Comparison of ENCODE assay signal across 16 cellular contexts in genomic region chr9:134182554-134183219, GRCh38. TPM values are rescaled to one million over a fixed set of nuclear protein-coding genes. Genes with fewer than 3 reads are reported as not detected.
DNase-seq lines count a peak whose midpoint lies in the region; ATAC-seq, FAIRE-seq and TF ChIP-seq lines count a peak whose summit lies in the region.
"Had no signal": no experiment of that assay in that cellular context is flagged by ENCODE, and none has a peak within 500 bp of the region (broad histone marks: within the 10 kb centered on the region; RNA-seq: fewer than 3 reads in every experiment).

No MANE protein-coding gene starts in this region.

- FAIRE-seq in GM12878 (lab: Jason Lieb, UNC), result no peak
- FAIRE-seq: G401.6 had no signal

- H3K4me3 ChIP-seq in GM12878, result no peak overlapping the region
- H3K4me3 ChIP-seq: GM23338, suprapubic skin had no signal

- 71% methylated on average over 4 of the region's 4 CpGs for WGBS in GM12878 (ENCODE audit: insufficient coverage, insufficient replicate concordance, low lambda C conversion rate, missing lambda C conversion rate)

- H3K27me3 Mint-ChIP-seq in activated naive CD4-positive, alpha-beta T cell treated with anti-CD3 and anti-CD28 coated beads, Interleukin-2, amount 10 ng/mL, durations not matched to agents 7 days and 5 days, result peaks cover 41% of the 10 kb centered on the region
- H3K27me3 Mint-ChIP-seq in stimulated activated memory B cell treated with anti-CD40 and anti-IgM and Interleukin-4, amounts not matched to agents 10 μg/mL and 1 μg/mL and 100 μg/mL, for 72 hours, result peaks cover 55% of the 10 kb centered on the region

- H3K36me3 ChIP-seq in GM12878 (ENCODE audit: control insufficient read depth in 2 of 2, insufficient read depth in 2 of 2, low read length in 1 of 2), result no peaks in the 10 kb centered on the region
- H3K36me3 ChIP-seq: suprapubic skin had no signal

- peaks cover 7% of the 10 kb centered on the region for H3K9me3 Mint-ChIP-seq in activated naive CD4-positive, alpha-beta T cell treated with anti-CD3 and anti-CD28 coated beads, Interleukin-2, amount 10 ng/mL, durations not matched to agents 7 days and 5 days
- peaks cover 4% of the 10 kb centered on the region for H3K9me3 Mint-ChIP-seq in stimulated activated memory B cell treated with anti-CD40 and anti-IgM and Interleukin-4, amounts not matched to agents 10 μg/mL and 1 μg/mL and 100 μg/mL, for 72 hours

- RAD21 ChIA-PET in GM12878 (lab: Charles Lee; ENCODE audit: unreplicated experiment), result no interaction called here

- peaks cover 42% of the 10 kb centered on the region for H3K4me1 Mint-ChIP-seq in activated naive CD4-positive, alpha-beta T cell treated with anti-CD3 and anti-CD28 coated beads, Interleukin-2, amount 10 ng/mL, durations not matched to agents 7 days and 5 days
- H3K4me1 Mint-ChIP-seq in stimulated activated memory B cell treated with anti-CD40 and anti-IgM and Interleukin-4, amounts not matched to agents 10 μg/mL and 1 μg/mL and 100 μg/mL, for 72 hours, result peaks cover 22% of the 10 kb centered on the region
- H3K4me1 Mint-ChIP-seq: GM23338 had no signal

- in situ Hi-C loops in GM12878 (cut with MboI), result no loop called here

- CTCF ChIA-PET in activated naive CD4-positive, alpha-beta T cell treated with anti-CD3 and anti-CD28 coated beads, Interleukin-2, amount 10 ng/mL, durations not matched to agents 7 days and 5 days (lab: Charles Lee), result no interaction called here
- CTCF ChIA-PET in GM12878 (lab: Yijun Ruan, JAX), result no interaction called here

- SMC1A ChIA-PET in GM12878 (lab: Charles Lee; ENCODE audit: uncharacterized antibody, unreplicated experiment), result no interaction called here

- BruUV-seq in GM12878 (replicated peaks; lab: Mats Ljungman, UMichigan), result no TSS peak

- peak overlapping the region; percentile 88 for H3K27ac Mint-ChIP-seq in activated naive CD4-positive, alpha-beta T cell treated with anti-CD3 and anti-CD28 coated beads, Interleukin-2, amount 10 ng/mL, durations not matched to agents 7 days and 5 days
- no peak overlapping the region for H3K27ac Mint-ChIP-seq in stimulated activated memory B cell treated with anti-CD40 and anti-IgM and Interleukin-4, amounts not matched to agents 10 μg/mL and 1 μg/mL and 100 μg/mL, for 72 hours
- H3K27ac Mint-ChIP-seq: GM23338 had no signal

- H4K20me1 ChIP-seq in GM12878 (ENCODE audit: control insufficient read depth, insufficient read depth), result no peaks in the 10 kb centered on the region

- no peak overlapping the region for H3K27ac ChIP-seq in GM12878 (ENCODE audit: control insufficient read depth, insufficient read depth)
- H3K27ac ChIP-seq: suprapubic skin had no signal

- TF ChIP-seq EP300 in GM12878 (IDR thresholded peaks at IDR 0.05; ENCODE audit: borderline replicate concordance in 1 of 2, control insufficient read depth in 1 of 2, low read depth in 2 of 2, low read length in 2 of 2), result no peak

- H3K4me1 ChIP-seq in GM12878 (ENCODE audit: control insufficient read depth, insufficient read depth, low read length), result peaks cover 13% of the 10 kb centered on the region

- no peak overlapping the region for H3K9ac ChIP-seq in GM12878 (ENCODE audit: control insufficient read depth, insufficient read depth, low read length)

- H3K9me3 ChIP-seq in GM12878 (replicated peaks; ENCODE audit: control insufficient read depth, insufficient read depth, low read length), result no peaks in the 10 kb centered on the region
- H3K9me3 ChIP-seq: suprapubic skin had no signal

- no peaks in the 10 kb centered on the region; a peak in 1 of 4 replicates for H3K27me3 ChIP-seq in GM12878 (replicated peaks in 1 of 2; ENCODE audit: control insufficient read depth in 2 of 2, insufficient read depth in 2 of 2, low read length in 1 of 2)

- no peak overlapping the region for H3K4me2 ChIP-seq in GM12878 (ENCODE audit: control insufficient read depth, insufficient read depth)
- H3K4me2 ChIP-seq: GM23338 had no signal

- no peak for ATAC-seq in GM12878
- no peak for ATAC-seq in left lobe of liver
- ATAC-seq in stimulated activated memory B cell treated with anti-CD40 and anti-IgM and Interleukin-4, amounts not matched to agents 10 μg/mL and 1 μg/mL and 100 μg/mL, for 72 hours, result peak; percentile 59
- ATAC-seq in GM21528 (IDR thresholded peaks at IDR 0.05; ENCODE audit: low FRiP score, unreplicated experiment), result no peak
- ATAC-seq: GM23338 had no signal

- TF ChIP-seq RAD21 in GM12878 (IDR thresholded peaks at IDR 0.05; ENCODE audit: insufficient read depth, low read depth, low read length), result no peak

- TF ChIP-seq POLR2A in GM12878 (IDR thresholded peaks at IDR 0.05; ENCODE audit: low read depth, low read length), result no peak

- peaks cover 3% of the 10 kb centered on the region for H3K36me3 Mint-ChIP-seq in activated naive CD4-positive, alpha-beta T cell treated with anti-CD3 and anti-CD28 coated beads, Interleukin-2, amount 10 ng/mL, durations not matched to agents 7 days and 5 days
- no peaks in the 10 kb centered on the region for H3K36me3 Mint-ChIP-seq in stimulated activated memory B cell treated with anti-CD40 and anti-IgM and Interleukin-4, amounts not matched to agents 10 μg/mL and 1 μg/mL and 100 μg/mL, for 72 hours

- intact Hi-C loops in GM12878 (cut with micrococcal nuclease; ENCODE audit: unreplicated experiment), result no loop called here

- POLR2A ChIA-PET in GM12878 (lab: Charles Lee), result no interaction called here

- no peak overlapping the region for H2AFZ ChIP-seq in GM12878 (ENCODE audit: control insufficient read depth, low read depth, low read length)
- H2AFZ ChIP-seq: GM23338 had no signal

- H3K79me2 ChIP-seq in GM12878 (ENCODE audit: control insufficient read depth, insufficient read depth, low read length), result no peaks in the 10 kb centered on the region

- TF ChIP-seq CTCF in GM12878 (IDR thresholded peaks at IDR 0.05 in 2 of 3, conservative IDR thresholded peaks at IDR 0.05 in 1 of 3; ENCODE audit: control insufficient read depth in 2 of 3, extremely low read depth in 1 of 3, insufficient read depth in 1 of 3, low read depth in 3 of 3, low read length in 3 of 3), result no peak

- DNase-seq in activated naive CD4-positive, alpha-beta T cell treated with anti-CD3 and anti-CD28 coated beads, Interleukin-2, amount 10 ng/mL, durations not matched to agents 7 days and 5 days, result no peak
- DNase-seq in activated naive CD4-positive, alpha-beta T cell treated with Interleukin-2 at 50 U/mL for 16 hours, result no peak
- DNase-seq in GM12878 (ENCODE audit: low read depth, low spot score) (no peak), left lobe of liver (ENCODE audit: low spot score) (peak; percentile 41), H4 (ENCODE audit: low spot score) (no peak), midbrain (lab: John Stamatoyannopoulos, UW) (no peak)
- DNase-seq: cerebellar nuclear complex; foreskin fibroblast; left cardiac atrium; NCI-H187 treated with DMSO at 0.1 percent for 48 hours; stimulated activated CD4-positive, alpha-beta T cell treated with anti-CD3 and anti-CD28 coated beads, Interleukin-4, amount 100 ng/mL, for 4 hours had no signal

- peak overlapping the region; percentile 9 for H3K4me3 Mint-ChIP-seq in activated naive CD4-positive, alpha-beta T cell treated with anti-CD3 and anti-CD28 coated beads, Interleukin-2, amount 10 ng/mL, durations not matched to agents 7 days and 5 days
- H3K4me3 Mint-ChIP-seq in stimulated activated memory B cell treated with anti-CD40 and anti-IgM and Interleukin-4, amounts not matched to agents 10 μg/mL and 1 μg/mL and 100 μg/mL, for 72 hours, result no peak overlapping the region
- H3K4me3 Mint-ChIP-seq: GM23338 had no signal

TF ChIP-seq in GM12878, 131 proteins besides CTCF, POLR2A, EP300 and RAD21 (continues in another document):
- TF ChIP-seq HDGF (IDR thresholded peaks at IDR 0.05) (peak; percentile 99), BHLHE40 (IDR thresholded peaks at IDR 0.05; ENCODE audit: borderline replicate concordance in 1 of 2, low read depth in 2 of 2, low read length in 1 of 2) (peak in 1 of 2 experiments; percentile 38; a peak in 2 of 4 replicates)

RNA-seq across cellular contexts. Expression of gene RNU6ATAC, which starts 18.3 kb away (rescaled TPM):
- not detected in 2 replicates for total RNA-seq in GM12878 (2013; cell fraction: nucleolus; rRNA removed)
- total RNA-seq in GM12878 (2014; rRNA removed) (not detected in 2 replicates), GM12878 (2014; rRNA removed; fragmentation: Illumina TruSeq; extraction: Trizol) (184 and 189 TPM in 2 replicates), GM12878 (2021) (69.7 and 89.7 TPM in 2 replicates), left lobe of liver (25.8 TPM)
- polyA plus RNA-seq in GM12878 (2011; ENCODE audit: low read depth), result not detected
- polyA plus RNA-seq in GM12878 (2011; rRNA removed) (not detected in 2 replicates), GM12878 (2014; fragmentation: Illumina TruSeq; extraction: Trizol) (not detected in 2 replicates), GM12878 (2014; fragmentation: Nextera tagmentation; extraction: Ambion mirVana) (not detected), GM12878 (2014; rRNA removed) (not detected in 2 replicates), GM12878 (2016; fragmentation: Nextera tagmentation; extraction: Ambion mirVana) (not detected)
- polyA plus RNA-seq in GM12878 (2011; cell fraction: cytosol; rRNA removed), result not detected in 2 replicates
- not detected in 2 replicates for polyA plus RNA-seq in GM12878 (2011; cell fraction: nucleus; rRNA removed)
- not detected in 2 replicates for polyA plus RNA-seq in GM12878 (2012)
- under 0.01 and 1,618 TPM in 2 replicates for polyA minus RNA-seq in GM12878 (2011; rRNA and poly(A)+ RNA removed)
- 495 and 1,333 TPM in 2 replicates for polyA minus RNA-seq in GM12878 (2011; cell fraction: cytosol; rRNA and poly(A)+ RNA removed)
- polyA minus RNA-seq in GM12878 (2011; cell fraction: nucleus; rRNA and poly(A)+ RNA removed), result under 0.01 TPM in 2 replicates
- total RNA-seq in H4 (2014; rRNA removed; shearing (Covaris generic)), result not detected in 2 replicates
- total RNA-seq: GM23338, suprapubic skin had no signal
- polyA plus RNA-seq: GM23338 had no signal

RNA-seq across cellular contexts. Expression of gene WDR5, which starts 46.8 kb away (rescaled TPM):
- 25.9 and 34.3 TPM in 2 replicates for total RNA-seq in GM12878 (2013; cell fraction: nucleolus; rRNA removed)
- total RNA-seq in GM12878 (2014; rRNA removed) (27.6 and 33.2 TPM in 2 replicates), GM12878 (2014; rRNA removed; fragmentation: Illumina TruSeq; extraction: Trizol) (24.0 and 27.0 TPM in 2 replicates), GM12878 (2021) (43.7 and 43.9 TPM in 2 replicates), left lobe of liver (19.5 TPM)
- 13.2 TPM for polyA plus RNA-seq in GM12878 (2011; ENCODE audit: low read depth)
- polyA plus RNA-seq in GM12878 (2011; rRNA removed) (25.5 and 29.0 TPM in 2 replicates), GM12878 (2014; fragmentation: Illumina TruSeq; extraction: Trizol) (30.7 and 33.1 TPM in 2 replicates), GM12878 (2014; fragmentation: Nextera tagmentation; extraction: Ambion mirVana) (1 to 10 TPM; 1.4 to 3.8 TPM), GM12878 (2014; rRNA removed) (37.1 and 44.9 TPM in 2 replicates), GM12878 (2016; fragmentation: Nextera tagmentation; extraction: Ambion mirVana) (10 to 100 TPM; 36.9 to 42.7 TPM)
- 33.1 and 40.0 TPM in 2 replicates for polyA plus RNA-seq in GM12878 (2011; cell fraction: cytosol; rRNA removed)
- polyA plus RNA-seq in GM12878 (2011; cell fraction: nucleus; rRNA removed), result 61.7 and 83.0 TPM in 2 replicates
- polyA plus RNA-seq in GM12878 (2012), result 22.4 and 23.7 TPM in 2 replicates
- 16.2 and 21.2 TPM in 2 replicates for polyA minus RNA-seq in GM12878 (2011; rRNA and poly(A)+ RNA removed)
- 12.0 and 14.2 TPM in 2 replicates for polyA minus RNA-seq in GM12878 (2011; cell fraction: cytosol; rRNA and poly(A)+ RNA removed)
- polyA minus RNA-seq in GM12878 (2011; cell fraction: nucleus; rRNA and poly(A)+ RNA removed), result 20.9 and 31.9 TPM in 2 replicates
- 26.4 and 30.7 TPM in 2 replicates for total RNA-seq in H4 (2014; rRNA removed; shearing (Covaris generic))
